Comparison of ENCODE assay signal across 1 cellular context in genomic region chr10:117424789-117425649, GRCh38.
TF ChIP-seq lines count a peak whose summit lies in the region.

No MANE protein-coding gene starts in this region.

TF ChIP-seq in HepG2, 621 proteins besides CTCF, POLR2A, EP300 and RAD21 (continued from another document and continues in another):
- TF ChIP-seq MYC (CRISPR knock-in tag; IDR thresholded peaks at IDR 0.05; ENCODE audit: borderline replicate concordance) (no peak), TEAD2 (CRISPR knock-in tag; IDR thresholded peaks at IDR 0.05) (no peak), BORCS8-MEF2B (CRISPR knock-in tag; IDR thresholded peaks at IDR 0.05) (no peak), ZNF484 (CRISPR knock-in tag; IDR thresholded peaks at IDR 0.05; ENCODE audit: borderline replicate concordance, low read depth) (no peak), SMARCE1 (IDR thresholded peaks at IDR 0.05; ENCODE audit: borderline replicate concordance) (no peak), ZMYM2 (CRISPR knock-in tag; IDR thresholded peaks at IDR 0.05) (no peak), MED8 (CRISPR knock-in tag; IDR thresholded peaks at IDR 0.05; ENCODE audit: insufficient replicate concordance) (no peak), YEATS4 (CRISPR knock-in tag; IDR thresholded peaks at IDR 0.05; ENCODE audit: borderline replicate concordance) (peak; percentile 29; the same call in 1 of the 2 replicates), FUBP1 (CRISPR knock-in tag; IDR thresholded peaks at IDR 0.05; ENCODE audit: borderline replicate concordance) (no peak), TAF15 (IDR thresholded peaks at IDR 0.05; ENCODE audit: low read depth, low read length, poor library complexity, severe bottlenecking) (no peak), TRIM22 (IDR thresholded peaks at IDR 0.05) (no peak), DNMT1 (CRISPR knock-in tag; IDR thresholded peaks at IDR 0.05) (no peak), ZNF550 (CRISPR knock-in tag; IDR thresholded peaks at IDR 0.05; ENCODE audit: borderline replicate concordance) (no peak), ZNF879 (CRISPR knock-in tag; IDR thresholded peaks at IDR 0.05) (no peak), E2F2 (CRISPR knock-in tag; IDR thresholded peaks at IDR 0.05; ENCODE audit: borderline replicate concordance) (no peak), ZFP62 (CRISPR knock-in tag; IDR thresholded peaks at IDR 0.05) (no peak), ZNF652 (CRISPR knock-in tag; IDR thresholded peaks at IDR 0.05; ENCODE audit: borderline replicate concordance, low read depth) (no peak), USF2 (IDR thresholded peaks at IDR 0.05; ENCODE audit: low read depth, low read length) (no peak), USF2 (CRISPR knock-in tag; IDR thresholded peaks at IDR 0.05; ENCODE audit: borderline replicate concordance) (0 out of 2 replicates have a peak, but pooled peaks have one; percentile 40), PHF8 (CRISPR knock-in tag; IDR thresholded peaks at IDR 0.05) (peak; percentile 37; the same call in 1 of the 2 replicates), ZNF430 (CRISPR knock-in tag; IDR thresholded peaks at IDR 0.05) (no peak), ZNF784 (CRISPR knock-in tag; IDR thresholded peaks at IDR 0.05; ENCODE audit: borderline replicate concordance) (no peak), ZNF75D (CRISPR knock-in tag; IDR thresholded peaks at IDR 0.05; ENCODE audit: borderline replicate concordance) (no peak), CEBPG (CRISPR knock-in tag; IDR thresholded peaks at IDR 0.05) (0 out of 2 replicates have a peak, but pooled peaks have one; percentile 13), MAX (IDR thresholded peaks at IDR 0.05) (peak; percentile 26; the same call in 1 of the 2 replicates), GPN1 (CRISPR knock-in tag; IDR thresholded peaks at IDR 0.05; ENCODE audit: borderline replicate concordance) (no peak), DR1 (CRISPR knock-in tag; IDR thresholded peaks at IDR 0.05) (peak; percentile 75; the same call in 1 of the 2 replicates), TCF12 (IDR thresholded peaks at IDR 0.05) (no peak), TCF12 (CRISPR knock-in tag; IDR thresholded peaks at IDR 0.05) (no peak), ZKSCAN1 (IDR thresholded peaks at IDR 0.05; ENCODE audit: low read length) (no peak), RFXAP (CRISPR knock-in tag; IDR thresholded peaks at IDR 0.05; ENCODE audit: borderline replicate concordance) (peak; percentile 55; the same call in 1 of the 2 replicates), ZNF761 (CRISPR knock-in tag; conservative IDR thresholded peaks at IDR 0.05) (no peak), ZBTB14 (CRISPR knock-in tag; IDR thresholded peaks at IDR 0.05) (no peak), FOXK1 (CRISPR knock-in tag; IDR thresholded peaks at IDR 0.05; ENCODE audit: borderline replicate concordance, low read depth) (no peak), ZFAT (CRISPR knock-in tag; conservative IDR thresholded peaks at IDR 0.05) (no peak), GABPB1 (CRISPR knock-in tag; IDR thresholded peaks at IDR 0.05) (no peak), ZNF260 (CRISPR knock-in tag; IDR thresholded peaks at IDR 0.05; ENCODE audit: borderline replicate concordance, low read depth) (no peak), YY1 (IDR thresholded peaks at IDR 0.05; ENCODE audit: insufficient read depth, insufficient replicate concordance, low read depth, low read length) (no peak), NFYC (CRISPR knock-in tag; IDR thresholded peaks at IDR 0.05) (peak; percentile 73)
- TF ChIP-seq, protein P1, sequence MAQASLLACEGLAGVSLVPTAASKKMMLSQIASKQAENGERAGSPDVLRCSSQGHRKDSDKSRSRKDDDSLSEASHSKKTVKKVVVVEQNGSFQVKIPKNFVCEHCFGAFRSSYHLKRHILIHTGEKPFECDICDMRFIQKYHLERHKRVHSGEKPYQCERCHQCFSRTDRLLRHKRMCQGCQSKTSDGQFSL (CRISPR knock-in tag; IDR thresholded peaks at IDR 0.05): no peak
- TF ChIP-seq, protein P2, sequence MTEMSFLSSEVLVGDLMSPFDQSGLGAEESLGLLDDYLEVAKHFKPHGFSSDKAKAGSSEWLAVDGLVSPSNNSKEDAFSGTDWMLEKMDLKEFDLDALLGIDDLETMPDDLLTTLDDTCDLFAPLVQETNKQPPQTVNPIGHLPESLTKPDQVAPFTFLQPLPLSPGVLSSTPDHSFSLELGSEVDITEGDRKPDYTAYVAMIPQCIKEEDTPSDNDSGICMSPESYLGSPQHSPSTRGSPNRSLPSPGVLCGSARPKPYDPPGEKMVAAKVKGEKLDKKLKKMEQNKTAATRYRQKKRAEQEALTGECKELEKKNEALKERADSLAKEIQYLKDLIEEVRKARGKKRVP (CRISPR knock-in tag; IDR thresholded peaks at IDR 0.05): no peak
- TF ChIP-seq, protein P3, sequence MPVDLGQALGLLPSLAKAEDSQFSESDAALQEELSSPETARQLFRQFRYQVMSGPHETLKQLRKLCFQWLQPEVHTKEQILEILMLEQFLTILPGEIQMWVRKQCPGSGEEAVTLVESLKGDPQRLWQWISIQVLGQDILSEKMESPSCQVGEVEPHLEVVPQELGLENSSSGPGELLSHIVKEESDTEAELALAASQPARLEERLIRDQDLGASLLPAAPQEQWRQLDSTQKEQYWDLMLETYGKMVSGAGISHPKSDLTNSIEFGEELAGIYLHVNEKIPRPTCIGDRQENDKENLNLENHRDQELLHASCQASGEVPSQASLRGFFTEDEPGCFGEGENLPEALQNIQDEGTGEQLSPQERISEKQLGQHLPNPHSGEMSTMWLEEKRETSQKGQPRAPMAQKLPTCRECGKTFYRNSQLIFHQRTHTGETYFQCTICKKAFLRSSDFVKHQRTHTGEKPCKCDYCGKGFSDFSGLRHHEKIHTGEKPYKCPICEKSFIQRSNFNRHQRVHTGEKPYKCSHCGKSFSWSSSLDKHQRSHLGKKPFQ (CRISPR knock-in tag; IDR thresholded peaks at IDR 0.05; ENCODE audit: insufficient replicate concordance): no peak
- TF ChIP-seq, protein P4, sequence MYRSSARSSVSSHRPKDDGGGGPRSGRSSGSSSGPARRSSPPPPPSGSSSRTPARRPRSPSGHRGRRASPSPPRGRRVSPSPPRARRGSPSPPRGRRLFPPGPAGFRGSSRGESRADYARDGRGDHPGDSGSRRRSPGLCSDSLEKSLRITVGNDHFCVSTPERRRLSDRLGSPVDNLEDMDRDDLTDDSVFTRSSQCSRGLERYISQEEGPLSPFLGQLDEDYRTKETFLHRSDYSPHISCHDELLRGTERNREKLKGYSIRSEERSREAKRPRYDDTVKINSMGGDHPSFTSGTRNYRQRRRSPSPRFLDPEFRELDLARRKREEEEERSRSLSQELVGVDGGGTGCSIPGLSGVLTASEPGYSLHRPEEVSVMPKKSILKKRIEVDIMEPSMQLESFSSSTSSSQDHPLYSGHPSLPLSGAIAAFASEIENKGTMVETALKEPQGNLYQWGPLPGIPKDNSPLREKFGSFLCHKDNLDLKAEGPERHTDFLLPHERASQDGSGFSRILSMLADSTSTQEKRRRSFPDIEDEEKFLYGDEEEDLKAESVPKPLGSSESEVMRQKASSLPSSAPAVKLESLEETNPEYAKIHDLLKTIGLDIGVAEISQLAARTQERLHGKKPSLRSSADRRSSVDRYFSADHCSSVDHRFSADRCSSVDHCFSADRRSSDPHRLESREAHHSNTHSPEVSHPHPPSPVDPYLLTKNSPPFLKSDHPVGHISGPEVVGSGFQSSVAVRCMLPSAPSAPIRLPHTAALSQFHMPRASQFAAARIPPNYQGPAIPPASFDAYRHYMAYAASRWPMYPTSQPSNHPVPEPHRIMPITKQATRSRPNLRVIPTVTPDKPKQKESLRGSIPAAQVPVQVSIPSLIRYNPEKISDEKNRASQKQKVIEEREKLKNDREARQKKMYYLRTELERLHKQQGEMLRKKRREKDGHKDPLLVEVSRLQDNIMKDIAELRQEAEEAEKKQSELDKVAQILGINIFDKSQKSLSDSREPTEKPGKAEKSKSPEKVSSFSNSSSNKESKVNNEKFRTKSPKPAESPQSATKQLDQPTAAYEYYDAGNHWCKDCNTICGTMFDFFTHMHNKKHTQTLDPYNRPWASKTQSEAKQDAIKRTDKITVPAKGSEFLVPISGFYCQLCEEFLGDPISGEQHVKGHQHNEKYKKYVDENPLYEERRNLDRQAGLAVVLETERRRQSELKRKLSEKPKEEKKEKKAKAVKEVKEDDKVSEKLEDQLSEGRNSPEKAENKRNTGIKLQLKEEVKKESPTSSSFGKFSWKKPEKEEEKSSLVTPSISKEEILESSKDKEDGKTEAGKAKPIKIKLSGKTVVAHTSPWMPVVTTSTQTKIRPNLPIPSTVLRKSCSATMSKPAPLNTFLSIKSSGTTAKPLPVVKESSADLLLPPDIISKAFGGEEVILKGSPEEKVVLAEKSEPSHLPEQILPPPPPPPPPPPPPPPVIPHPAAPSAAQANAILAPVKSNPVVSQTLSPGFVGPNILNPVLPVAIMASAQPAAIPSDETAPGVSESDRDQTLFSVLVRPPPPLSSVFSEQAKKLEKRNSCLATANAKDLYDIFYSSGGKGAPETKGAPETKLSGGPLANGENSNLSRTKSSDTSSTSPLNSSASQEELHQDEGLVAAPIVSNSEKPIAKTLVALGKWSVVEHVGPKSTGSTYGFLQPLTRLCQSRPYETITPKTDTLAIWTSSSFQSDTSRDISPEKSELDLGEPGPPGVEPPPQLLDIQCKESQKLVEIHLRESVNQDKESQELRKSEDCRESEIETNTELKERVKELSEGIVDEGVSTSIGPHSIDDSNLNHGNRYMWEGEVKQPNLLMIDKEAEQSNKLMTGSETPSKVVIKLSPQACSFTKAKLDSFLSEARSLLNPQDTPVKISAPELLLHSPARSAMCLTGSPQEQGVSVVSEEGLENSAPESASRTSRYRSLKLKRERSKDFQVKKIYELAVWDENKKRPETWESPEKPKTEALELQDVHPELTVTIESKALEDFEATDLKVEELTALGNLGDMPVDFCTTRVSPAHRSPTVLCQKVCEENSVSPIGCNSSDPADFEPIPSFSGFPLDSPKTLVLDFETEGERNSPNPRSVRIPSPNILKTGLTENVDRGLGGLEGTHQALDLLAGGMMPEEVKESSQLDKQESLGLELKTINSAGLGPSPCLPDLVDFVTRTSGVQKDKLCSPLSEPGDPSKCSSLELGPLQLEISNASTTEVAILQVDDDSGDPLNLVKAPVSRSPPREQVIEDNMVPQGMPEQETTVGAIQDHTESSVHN (CRISPR knock-in tag; IDR thresholded peaks at IDR 0.05): no peak
